In the genomic region with DNA sequence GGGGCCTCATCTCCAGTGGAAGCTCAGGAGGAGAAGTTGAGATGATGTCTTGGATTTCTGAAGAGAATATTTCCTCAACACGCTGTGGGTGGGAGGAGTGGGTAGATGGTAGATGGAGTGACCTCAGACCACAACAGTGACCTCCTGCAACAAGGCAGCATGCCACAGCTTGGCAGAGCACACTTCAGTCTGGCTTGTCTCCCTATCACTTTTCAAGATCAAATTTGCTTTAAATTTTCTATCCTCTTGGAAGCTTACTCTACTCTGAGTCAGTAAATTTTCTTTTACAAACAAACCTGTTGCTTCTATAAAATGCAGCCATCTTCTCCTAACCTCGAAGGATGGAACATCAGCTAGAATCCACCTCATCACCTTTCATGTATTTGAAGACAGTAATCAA, we compare ENCODE assay signal across 29 cellular contexts. TPM values are rescaled to one million over a fixed set of nuclear protein-coding genes. Genes with fewer than 3 reads are reported as not detected.
DNase-seq lines count a peak whose midpoint lies in the region; ATAC-seq, FAIRE-seq and TF ChIP-seq lines count a peak whose summit lies in the region.
"Had no signal": no experiment of that assay in that cellular context is flagged by ENCODE, and none has a peak within 500 bp of the region (broad histone marks: within the 10 kb centered on the region; RNA-seq: fewer than 3 reads in every experiment).

No MANE protein-coding gene starts in this region.

- intact Hi-C loops in activated T-helper 2 cell treated with anti-CD3 and anti-CD28 coated beads, Interferon-gamma antibody, Interleukin-2, Interleukin-4, amounts not matched to agents 10 μg/mL and 5 μg/mL and 100 μg/mL, durations not matched to agents 14 hours and 24 hours and 36 hours (cut with micrococcal nuclease) = no loop called here
- intact Hi-C loops in heart left ventricle (cut with DNase I) = loop anchor here in 1 of 10 donors (10.0 kb wide), 1 partner anchor 225 kb away; no protein-coding TSS in a partner anchor

- TF ChIP-seq POLR2A in heart left ventricle (IDR thresholded peaks at IDR 0.05) = no peak

- H3K4me1 ChIP-seq in heart left ventricle = no peaks in the 10 kb centered on the region
- H3K4me1 ChIP-seq: A549, left lung, stomach had no signal

- peak; percentile 78 for FAIRE-seq in HTR-8/SVneo (lab: Jason Lieb, UNC)
- FAIRE-seq: A549, GM12892 had no signal

- TF ChIP-seq CTCF in C4-2B (conservative IDR thresholded peaks at IDR 0.05) (no peak), heart left ventricle (IDR thresholded peaks at IDR 0.05) (no peak)

- H3K4me3 Mint-ChIP-seq in activated T-helper 2 cell treated with anti-CD3 and anti-CD28 coated beads, Interferon-gamma antibody, Interleukin-2, Interleukin-4, amounts not matched to agents 10 μg/mL and 5 μg/mL and 100 μg/mL, durations not matched to agents 14 hours and 24 hours and 36 hours (ENCODE audit: low read depth) = no peak overlapping the region
- H3K4me3 Mint-ChIP-seq: activated CD8-positive, alpha-beta T cell treated with anti-CD3 and anti-CD28 coated beads for 36 hours; CD8-positive, alpha-beta T cell; T-helper 1 cell treated with Interleukin-12 subunit alpha and Interleukin-12 subunit beta and Interleukin-4 antibody, amounts not matched to agents 30 μg/mL and 1 μg/mL, for 36 hours had no signal

- 86 to 93% (median 91%) methylated on average over 2 of the region's 2 CpGs for WGBS in heart left ventricle, 4 donors

- no peaks in the 10 kb centered on the region for H3K27me3 Mint-ChIP-seq in activated T-helper 2 cell treated with anti-CD3 and anti-CD28 coated beads, Interferon-gamma antibody, Interleukin-2, Interleukin-4, amounts not matched to agents 10 μg/mL and 5 μg/mL and 100 μg/mL, durations not matched to agents 14 hours and 24 hours and 36 hours (ENCODE audit: low read depth)
- H3K27me3 Mint-ChIP-seq: activated CD8-positive, alpha-beta T cell treated with anti-CD3 and anti-CD28 coated beads for 36 hours had no signal

- H3K27ac Mint-ChIP-seq in activated T-helper 2 cell treated with anti-CD3 and anti-CD28 coated beads, Interferon-gamma antibody, Interleukin-2, Interleukin-4, amounts not matched to agents 10 μg/mL and 5 μg/mL and 100 μg/mL, durations not matched to agents 14 hours and 24 hours and 36 hours = no peak overlapping the region
- H3K27ac Mint-ChIP-seq: activated CD8-positive, alpha-beta T cell treated with anti-CD3 and anti-CD28 coated beads for 36 hours; activated naive CD4-positive, alpha-beta T cell treated with anti-CD3 and anti-CD28 coated beads, Interleukin-2, amount 50 U/mL, for 72 hours; CD8-positive, alpha-beta T cell; T-helper 1 cell treated with Interleukin-12 subunit alpha and Interleukin-12 subunit beta and Interleukin-4 antibody, amounts not matched to agents 30 μg/mL and 1 μg/mL, for 36 hours had no signal

- H3K4me1 Mint-ChIP-seq in activated T-helper 2 cell treated with anti-CD3 and anti-CD28 coated beads, Interferon-gamma antibody, Interleukin-2, Interleukin-4, amounts not matched to agents 10 μg/mL and 5 μg/mL and 100 μg/mL, durations not matched to agents 14 hours and 24 hours and 36 hours (ENCODE audit: low read depth) = peaks cover 4% of the 10 kb centered on the region

- no peaks in the 10 kb centered on the region for H3K9me3 ChIP-seq in heart left ventricle
- H3K9me3 ChIP-seq: A549, left lung, stomach had no signal

- no peaks in the 10 kb centered on the region for H3K27me3 ChIP-seq in heart left ventricle
- H3K27me3 ChIP-seq: left lung, stomach had no signal

- no peak overlapping the region for H3K4me3 ChIP-seq in heart left ventricle
- H3K4me3 ChIP-seq: A549, left lung, SK-N-MC, stomach had no signal

- H3K27ac ChIP-seq in C4-2B = peak overlapping the region; percentile 45
- H3K27ac ChIP-seq in heart left ventricle = no peak overlapping the region
- H3K27ac ChIP-seq: A549, epithelial cell of prostate, KMS-11, left lung, SK-N-MC, stomach had no signal

- H3K9me3 Mint-ChIP-seq in activated T-helper 2 cell treated with anti-CD3 and anti-CD28 coated beads, Interferon-gamma antibody, Interleukin-2, Interleukin-4, amounts not matched to agents 10 μg/mL and 5 μg/mL and 100 μg/mL, durations not matched to agents 14 hours and 24 hours and 36 hours = no peaks in the 10 kb centered on the region
- H3K9me3 Mint-ChIP-seq: activated CD8-positive, alpha-beta T cell treated with anti-CD3 and anti-CD28 coated beads for 36 hours; activated naive CD4-positive, alpha-beta T cell treated with anti-CD3 and anti-CD28 coated beads, Interleukin-2, amount 50 U/mL, for 72 hours; CD8-positive, alpha-beta T cell; T-helper 1 cell treated with Interleukin-12 subunit alpha and Interleukin-12 subunit beta and Interleukin-4 antibody, amounts not matched to agents 30 μg/mL and 1 μg/mL, for 36 hours had no signal

- H3K36me3 ChIP-seq in heart left ventricle = no peaks in the 10 kb centered on the region
- H3K36me3 ChIP-seq: left lung had no signal

- peak; percentile 71 for ATAC-seq in SK-N-SH treated with all-trans-retinoic acid at 6 μM for 48 hours
- ATAC-seq in heart left ventricle = no peak
- ATAC-seq: A549; activated CD8-positive, alpha-beta T cell treated with anti-CD3 and anti-CD28 coated beads for 36 hours; activated naive CD4-positive, alpha-beta T cell treated with anti-CD3 and anti-CD28 coated beads, Interleukin-2, amount 50 U/mL, for 72 hours; CD8-positive, alpha-beta T cell; left lung; sciatic nerve had no signal

- no peak for DNase-seq in HTR-8/SVneo (ENCODE audit: insufficient read length, low spot score)
- peak; percentile 64 for DNase-seq in fibroblast of peridontal ligament (ENCODE audit: extremely low read depth)
- DNase-seq in NCI-H1092 (lab: John Stamatoyannopoulos, UW) = no peak
- DNase-seq in NCI-H1436 (lab: John Stamatoyannopoulos, UW) = no peak
- DNase-seq in activated T-helper 2 cell treated with anti-CD3 and anti-CD28 coated beads, Interferon-gamma antibody, Interleukin-2, Interleukin-4, amounts not matched to agents 10 μg/mL and 5 μg/mL and 100 μg/mL, durations not matched to agents 14 hours and 24 hours and 36 hours (ENCODE audit: low spot score) = no peak
- no peak for DNase-seq in heart left ventricle
- DNase-seq: activated CD8-positive, alpha-beta memory T cell treated with anti-CD3 and anti-CD28 coated beads, Interleukin-2, amount 50 U/mL, for 48 hours; activated CD8-positive, alpha-beta T cell treated with anti-CD3 and anti-CD28 coated beads for 36 hours; anterior cingulate cortex; caudate nucleus; CD8-positive, alpha-beta T cell; cortex of kidney; effector memory CD4-positive, alpha-beta T cell; glutamatergic neuron; left lung; NCI-H1694; posterior cingulate gyrus; stimulated activated CD4-positive, alpha-beta T cell treated with anti-CD3 and anti-CD28 coated beads, Interleukin-4, amount 100 ng/mL, for 1 hour; stomach had no signal

- H3K36me3 Mint-ChIP-seq in activated T-helper 2 cell treated with anti-CD3 and anti-CD28 coated beads, Interferon-gamma antibody, Interleukin-2, Interleukin-4, amounts not matched to agents 10 μg/mL and 5 μg/mL and 100 μg/mL, durations not matched to agents 14 hours and 24 hours and 36 hours (ENCODE audit: low read depth) = peaks cover 6% of the 10 kb centered on the region

TF ChIP-seq in SK-N-SH treated with all-trans-retinoic acid at 6 μM for 48 hours, 23 proteins besides CTCF, POLR2A, EP300 and RAD21:
- no peak for TF ChIP-seq BACH2 (CRISPR knock-in tag; IDR thresholded peaks at IDR 0.05; ENCODE audit: borderline replicate concordance)

RNA-seq across cellular contexts. Expression of a gene that starts 59.8 kb away (rescaled TPM):
- 34.6 and 38.1 TPM in 2 replicates for total RNA-seq in activated T-helper 2 cell treated with anti-CD3 and anti-CD28 coated beads, Interferon-gamma antibody, Interleukin-2, Interleukin-4, amounts not matched to agents 10 μg/mL and 5 μg/mL and 100 μg/mL, durations not matched to agents 14 hours and 24 hours and 36 hours
- 10 to 100 TPM; 29.6 to 62.9 (median 57.7) TPM for total RNA-seq in heart left ventricle
- polyA plus RNA-seq in heart left ventricle = 10 to 100 TPM; 70.3 to 81.8 TPM
